Comparison of ENCODE assay signal across 2 cellular contexts in the genomic region with DNA sequence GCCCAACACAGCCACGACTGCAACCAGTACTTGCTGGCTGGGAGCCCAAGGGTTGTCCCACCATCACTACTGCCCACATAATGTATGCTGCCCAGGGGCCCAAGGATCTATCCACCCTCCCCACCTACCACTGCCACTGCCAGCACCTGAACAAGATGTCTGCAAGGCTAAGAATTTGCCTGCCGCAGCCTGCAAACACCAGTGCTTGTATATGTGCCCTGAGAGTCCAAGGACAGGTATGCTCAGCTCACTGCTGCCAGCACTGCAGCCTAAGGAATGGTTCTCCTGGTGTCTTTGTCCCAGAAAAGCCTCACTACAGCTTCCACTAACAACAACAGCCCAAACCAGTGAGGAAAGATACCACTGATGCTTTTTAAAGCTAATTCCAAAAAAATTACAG.
TF ChIP-seq lines count a peak whose summit lies in the region.

No MANE protein-coding gene starts in this region.

TF ChIP-seq in liver, 16 proteins besides CTCF, POLR2A, EP300 and RAD21:
- TF ChIP-seq HNF4A (conservative IDR thresholded peaks at IDR 0.05) (peak; percentile 25 to 40), NR2F2 (IDR thresholded peaks at IDR 0.05) (no peak)

TF ChIP-seq in HepG2, 621 proteins besides CTCF, POLR2A, EP300 and RAD21:
- no peak for TF ChIP-seq ZNF333 (CRISPR knock-in tag; IDR thresholded peaks at IDR 0.05; ENCODE audit: borderline replicate concordance)
- TF ChIP-seq, protein P1, sequence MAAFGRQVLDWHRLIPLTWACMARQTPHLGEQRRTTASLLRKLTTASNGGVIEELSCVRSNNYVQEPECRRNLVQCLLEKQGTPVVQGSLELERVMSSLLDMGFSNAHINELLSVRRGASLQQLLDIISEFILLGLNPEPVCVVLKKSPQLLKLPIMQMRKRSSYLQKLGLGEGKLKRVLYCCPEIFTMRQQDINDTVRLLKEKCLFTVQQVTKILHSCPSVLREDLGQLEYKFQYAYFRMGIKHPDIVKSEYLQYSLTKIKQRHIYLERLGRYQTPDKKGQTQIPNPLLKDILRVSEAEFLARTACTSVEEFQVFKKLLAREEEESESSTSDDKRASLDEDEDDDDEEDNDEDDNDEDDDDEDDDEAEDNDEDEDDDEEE (CRISPR knock-in tag; IDR thresholded peaks at IDR 0.05): no peak
- TF ChIP-seq, protein P2, sequence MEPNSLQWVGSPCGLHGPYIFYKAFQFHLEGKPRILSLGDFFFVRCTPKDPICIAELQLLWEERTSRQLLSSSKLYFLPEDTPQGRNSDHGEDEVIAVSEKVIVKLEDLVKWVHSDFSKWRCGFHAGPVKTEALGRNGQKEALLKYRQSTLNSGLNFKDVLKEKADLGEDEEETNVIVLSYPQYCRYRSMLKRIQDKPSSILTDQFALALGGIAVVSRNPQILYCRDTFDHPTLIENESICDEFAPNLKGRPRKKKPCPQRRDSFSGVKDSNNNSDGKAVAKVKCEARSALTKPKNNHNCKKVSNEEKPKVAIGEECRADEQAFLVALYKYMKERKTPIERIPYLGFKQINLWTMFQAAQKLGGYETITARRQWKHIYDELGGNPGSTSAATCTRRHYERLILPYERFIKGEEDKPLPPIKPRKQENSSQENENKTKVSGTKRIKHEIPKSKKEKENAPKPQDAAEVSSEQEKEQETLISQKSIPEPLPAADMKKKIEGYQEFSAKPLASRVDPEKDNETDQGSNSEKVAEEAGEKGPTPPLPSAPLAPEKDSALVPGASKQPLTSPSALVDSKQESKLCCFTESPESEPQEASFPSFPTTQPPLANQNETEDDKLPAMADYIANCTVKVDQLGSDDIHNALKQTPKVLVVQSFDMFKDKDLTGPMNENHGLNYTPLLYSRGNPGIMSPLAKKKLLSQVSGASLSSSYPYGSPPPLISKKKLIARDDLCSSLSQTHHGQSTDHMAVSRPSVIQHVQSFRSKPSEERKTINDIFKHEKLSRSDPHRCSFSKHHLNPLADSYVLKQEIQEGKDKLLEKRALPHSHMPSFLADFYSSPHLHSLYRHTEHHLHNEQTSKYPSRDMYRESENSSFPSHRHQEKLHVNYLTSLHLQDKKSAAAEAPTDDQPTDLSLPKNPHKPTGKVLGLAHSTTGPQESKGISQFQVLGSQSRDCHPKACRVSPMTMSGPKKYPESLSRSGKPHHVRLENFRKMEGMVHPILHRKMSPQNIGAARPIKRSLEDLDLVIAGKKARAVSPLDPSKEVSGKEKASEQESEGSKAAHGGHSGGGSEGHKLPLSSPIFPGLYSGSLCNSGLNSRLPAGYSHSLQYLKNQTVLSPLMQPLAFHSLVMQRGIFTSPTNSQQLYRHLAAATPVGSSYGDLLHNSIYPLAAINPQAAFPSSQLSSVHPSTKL (CRISPR knock-in tag; IDR thresholded peaks at IDR 0.05): no peak
- TF ChIP-seq, protein P3, sequence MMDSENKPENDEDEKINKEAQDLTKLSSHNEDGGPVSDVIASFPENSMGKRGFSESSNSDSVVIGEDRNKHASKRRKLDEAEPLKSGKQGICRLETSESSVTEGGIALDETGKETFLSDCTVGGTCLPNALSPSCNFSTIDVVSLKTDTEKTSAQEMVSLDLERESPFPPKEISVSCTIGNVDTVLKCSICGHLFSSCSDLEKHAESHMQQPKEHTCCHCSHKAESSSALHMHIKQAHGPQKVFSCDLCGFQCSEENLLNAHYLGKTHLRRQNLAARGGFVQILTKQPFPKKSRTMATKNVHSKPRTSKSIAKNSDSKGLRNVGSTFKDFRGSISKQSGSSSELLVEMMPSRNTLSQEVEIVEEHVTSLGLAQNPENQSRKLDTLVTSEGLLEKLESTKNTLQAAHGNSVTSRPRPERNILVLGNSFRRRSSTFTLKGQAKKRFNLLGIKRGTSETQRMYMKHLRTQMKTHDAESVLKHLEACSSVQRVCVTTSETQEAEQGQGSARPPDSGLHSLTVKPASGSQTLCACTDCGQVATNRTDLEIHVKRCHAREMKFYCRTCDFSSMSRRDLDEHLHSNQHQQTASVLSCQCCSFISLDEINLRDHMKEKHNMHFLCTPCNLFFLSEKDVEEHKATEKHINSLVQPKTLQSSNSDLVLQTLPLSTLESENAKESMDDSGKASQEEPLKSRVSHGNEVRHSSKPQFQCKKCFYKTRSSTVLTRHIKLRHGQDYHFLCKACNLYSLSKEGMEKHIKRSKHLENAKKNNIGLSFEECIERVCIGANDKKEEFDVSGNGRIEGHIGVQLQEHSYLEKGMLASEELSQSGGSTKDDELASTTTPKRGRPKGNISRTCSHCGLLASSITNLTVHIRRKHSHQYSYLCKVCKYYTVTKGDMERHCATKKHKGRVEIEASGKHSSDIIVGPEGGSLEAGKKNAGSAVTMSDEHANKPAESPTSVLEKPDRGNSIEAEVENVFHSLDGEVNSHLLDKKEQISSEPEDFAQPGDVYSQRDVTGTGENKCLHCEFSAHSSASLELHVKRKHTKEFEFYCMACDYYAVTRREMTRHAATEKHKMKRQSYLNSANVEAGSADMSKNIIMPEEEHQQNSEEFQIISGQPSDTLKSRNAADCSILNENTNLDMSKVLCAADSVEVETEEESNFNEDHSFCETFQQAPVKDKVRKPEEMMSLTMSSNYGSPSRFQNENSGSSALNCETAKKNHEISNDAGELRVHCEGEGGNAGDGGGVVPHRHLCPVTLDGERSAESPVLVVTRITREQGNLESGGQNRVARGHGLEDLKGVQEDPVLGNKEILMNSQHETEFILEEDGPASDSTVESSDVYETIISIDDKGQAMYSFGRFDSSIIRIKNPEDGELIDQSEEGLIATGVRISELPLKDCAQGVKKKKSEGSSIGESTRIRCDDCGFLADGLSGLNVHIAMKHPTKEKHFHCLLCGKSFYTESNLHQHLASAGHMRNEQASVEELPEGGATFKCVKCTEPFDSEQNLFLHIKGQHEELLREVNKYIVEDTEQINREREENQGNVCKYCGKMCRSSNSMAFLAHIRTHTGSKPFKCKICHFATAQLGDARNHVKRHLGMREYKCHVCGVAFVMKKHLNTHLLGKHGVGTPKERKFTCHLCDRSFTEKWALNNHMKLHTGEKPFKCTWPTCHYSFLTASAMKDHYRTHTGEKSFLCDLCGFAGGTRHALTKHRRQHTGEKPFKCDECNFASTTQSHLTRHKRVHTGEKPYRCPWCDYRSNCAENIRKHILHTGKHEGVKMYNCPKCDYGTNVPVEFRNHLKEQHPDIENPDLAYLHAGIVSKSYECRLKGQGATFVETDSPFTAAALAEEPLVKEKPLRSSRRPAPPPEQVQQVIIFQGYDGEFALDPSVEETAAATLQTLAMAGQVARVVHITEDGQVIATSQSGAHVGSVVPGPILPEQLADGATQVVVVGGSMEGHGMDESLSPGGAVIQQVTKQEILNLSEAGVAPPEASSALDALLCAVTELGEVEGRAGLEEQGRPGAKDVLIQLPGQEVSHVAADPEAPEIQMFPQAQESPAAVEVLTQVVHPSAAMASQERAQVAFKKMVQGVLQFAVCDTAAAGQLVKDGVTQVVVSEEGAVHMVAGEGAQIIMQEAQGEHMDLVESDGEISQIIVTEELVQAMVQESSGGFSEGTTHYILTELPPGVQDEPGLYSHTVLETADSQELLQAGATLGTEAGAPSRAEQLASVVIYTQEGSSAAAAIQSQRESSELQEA (CRISPR knock-in tag; IDR thresholded peaks at IDR 0.05; ENCODE audit: not compliant biosample characterization): no peak
- TF ChIP-seq GATAD1 (CRISPR knock-in tag; IDR thresholded peaks at IDR 0.05): no peak
- TF ChIP-seq, protein P4, sequence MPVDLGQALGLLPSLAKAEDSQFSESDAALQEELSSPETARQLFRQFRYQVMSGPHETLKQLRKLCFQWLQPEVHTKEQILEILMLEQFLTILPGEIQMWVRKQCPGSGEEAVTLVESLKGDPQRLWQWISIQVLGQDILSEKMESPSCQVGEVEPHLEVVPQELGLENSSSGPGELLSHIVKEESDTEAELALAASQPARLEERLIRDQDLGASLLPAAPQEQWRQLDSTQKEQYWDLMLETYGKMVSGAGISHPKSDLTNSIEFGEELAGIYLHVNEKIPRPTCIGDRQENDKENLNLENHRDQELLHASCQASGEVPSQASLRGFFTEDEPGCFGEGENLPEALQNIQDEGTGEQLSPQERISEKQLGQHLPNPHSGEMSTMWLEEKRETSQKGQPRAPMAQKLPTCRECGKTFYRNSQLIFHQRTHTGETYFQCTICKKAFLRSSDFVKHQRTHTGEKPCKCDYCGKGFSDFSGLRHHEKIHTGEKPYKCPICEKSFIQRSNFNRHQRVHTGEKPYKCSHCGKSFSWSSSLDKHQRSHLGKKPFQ (CRISPR knock-in tag; IDR thresholded peaks at IDR 0.05; ENCODE audit: insufficient replicate concordance): no peak
- TF ChIP-seq CREM (IDR thresholded peaks at IDR 0.05): no peak
- no peak for TF ChIP-seq CREM (CRISPR knock-in tag; IDR thresholded peaks at IDR 0.05)
- TF ChIP-seq ZNF572 (CRISPR knock-in tag; IDR thresholded peaks at IDR 0.05): no peak
- no peak for TF ChIP-seq SKI (IDR thresholded peaks at IDR 0.05; ENCODE audit: partially characterized antibody)
- no peak for TF ChIP-seq CEBPG (CRISPR knock-in tag; IDR thresholded peaks at IDR 0.05)
- TF ChIP-seq RAD51 (IDR thresholded peaks at IDR 0.05; ENCODE audit: borderline replicate concordance): no peak
- TF ChIP-seq, protein P5, sequence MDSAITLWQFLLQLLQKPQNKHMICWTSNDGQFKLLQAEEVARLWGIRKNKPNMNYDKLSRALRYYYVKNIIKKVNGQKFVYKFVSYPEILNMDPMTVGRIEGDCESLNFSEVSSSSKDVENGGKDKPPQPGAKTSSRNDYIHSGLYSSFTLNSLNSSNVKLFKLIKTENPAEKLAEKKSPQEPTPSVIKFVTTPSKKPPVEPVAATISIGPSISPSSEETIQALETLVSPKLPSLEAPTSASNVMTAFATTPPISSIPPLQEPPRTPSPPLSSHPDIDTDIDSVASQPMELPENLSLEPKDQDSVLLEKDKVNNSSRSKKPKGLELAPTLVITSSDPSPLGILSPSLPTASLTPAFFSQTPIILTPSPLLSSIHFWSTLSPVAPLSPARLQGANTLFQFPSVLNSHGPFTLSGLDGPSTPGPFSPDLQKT (CRISPR knock-in tag; IDR thresholded peaks at IDR 0.05; ENCODE audit: borderline replicate concordance): no peak
